ENCODE assay signal across 9 cellular contexts in the genomic region with DNA sequence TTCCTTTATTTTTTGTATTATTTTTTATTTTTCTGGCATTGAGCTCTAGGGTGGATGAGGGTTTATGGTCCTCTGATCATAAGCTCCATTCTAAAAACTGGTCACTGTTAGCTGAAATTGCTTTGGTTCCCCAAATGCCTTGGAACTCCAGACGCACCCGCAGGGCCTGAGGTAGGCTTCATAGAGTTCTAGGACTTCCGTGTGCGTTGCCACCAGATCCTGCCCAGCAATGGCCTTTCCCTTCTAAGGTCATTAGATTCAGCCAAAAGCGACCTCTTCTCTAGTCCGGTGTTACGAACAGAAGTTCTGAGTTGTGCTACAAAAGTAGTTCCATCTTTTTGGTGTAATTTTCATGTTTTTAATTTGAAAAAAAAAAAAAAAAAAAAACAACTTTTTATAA.
"Had no signal": no experiment of that assay in that cellular context is flagged by ENCODE, and none has a peak within 500 bp of the region (broad histone marks: within the 10 kb centered on the region; RNA-seq: fewer than 3 reads in every experiment).

No MANE protein-coding gene starts in this region.

- H3K4me2 ChIP-seq: KMS-11 had no signal

- H3K27ac Mint-ChIP-seq: HFFc6 had no signal

- H3K9me3 Mint-ChIP-seq: HFFc6 had no signal

- H3K4me3 ChIP-seq: GM23248, HAP-1 had no signal

- H3K27ac ChIP-seq: GM23248, KMS-11 had no signal

- H3K9ac ChIP-seq: GM23248, KMS-11 had no signal

- H2AFZ ChIP-seq: GM23248 had no signal

- DNase-seq: GM23248, GOT3, H7, HFFc6, IMR-90, KBM-7 had no signal

- H3K9me3 ChIP-seq: HAP-1 had no signal

- ATAC-seq: HCT116 had no signal

- H3K4me3 Mint-ChIP-seq: HFFc6 had no signal
